ENCODE assay signal across 1 cellular context in genomic region chr16:53519417-53520091, GRCh38.
TF ChIP-seq lines count a peak whose summit lies in the region.

No MANE protein-coding gene starts in this region.

TF ChIP-seq in SK-N-SH, 30 proteins besides CTCF, POLR2A, EP300 and RAD21 (continued from another document):
- TF ChIP-seq IRF3 (IDR thresholded peaks at IDR 0.05; ENCODE audit: low read depth, low read length) (no peak), SIN3A (IDR thresholded peaks at IDR 0.05; ENCODE audit: borderline replicate concordance, low read depth, low read length) (no peak), USF1 (IDR thresholded peaks at IDR 0.05; ENCODE audit: borderline replicate concordance, low read depth) (no peak), TAF1 (IDR thresholded peaks at IDR 0.05; ENCODE audit: borderline replicate concordance, low read depth, low read length) (no peak), MEF2A (IDR thresholded peaks at IDR 0.05; ENCODE audit: borderline replicate concordance, low read depth) (no peak), EZH2phosphoT487 (IDR thresholded peaks at IDR 0.05; ENCODE audit: borderline replicate concordance, low read depth) (no peak), POLR2AphosphoS5 (IDR thresholded peaks at IDR 0.05; ENCODE audit: low read depth, low read length) (no peak), ELF1 (IDR thresholded peaks at IDR 0.05) (no peak), FOXJ3 (CRISPR knock-in tag; IDR thresholded peaks at IDR 0.05) (no peak), SMC3 (IDR thresholded peaks at IDR 0.05; ENCODE audit: low read depth, low read length) (no peak), GATA2 (CRISPR knock-in tag; IDR thresholded peaks at IDR 0.05) (no peak), FOXM1 (IDR thresholded peaks at IDR 0.05; ENCODE audit: low read depth) (no peak), ZBTB33 (IDR thresholded peaks at IDR 0.05; ENCODE audit: borderline replicate concordance, low read depth) (no peak)
